ENCODE assay signal across 28 cellular contexts in genomic region chr2:9285921-9286320, GRCh38.
DNase-seq lines count a peak whose midpoint lies in the region; TF ChIP-seq lines count a peak whose summit lies in the region.
"Had no signal": no experiment of that assay in that cellular context is flagged by ENCODE, and none has a peak within 500 bp of the region (broad histone marks: within the 10 kb centered on the region; RNA-seq: fewer than 3 reads in every experiment).

No MANE protein-coding gene starts in this region.

- TF ChIP-seq CTCF in Calu3 (IDR thresholded peaks at IDR 0.05; ENCODE audit: unreplicated experiment) (no peak), brain microvascular endothelial cell (IDR thresholded peaks at IDR 0.05; ENCODE audit: low read depth, low read length, missing control alignments) (no peak), glutamatergic neuron (IDR thresholded peaks at IDR 0.05; ENCODE audit: partially characterized antibody, unreplicated experiment) (no peak)

- peak overlapping the region in 1 of 2 experiments; percentile 46 for H2BK12ac ChIP-seq in mesenchymal stem cell (ENCODE audit: low read length in 2 of 2)

- BruUV-seq in Calu3 (replicated peaks; lab: Mats Ljungman, UMichigan) = no TSS peak

- H3K4me3 Mint-ChIP-seq in Calu3 (ENCODE audit: low read depth, unreplicated experiment) (peak overlapping the region; percentile 51), glutamatergic neuron (ENCODE audit: unreplicated experiment) (no peak overlapping the region)
- H3K4me3 Mint-ChIP-seq: activated CD4-positive, alpha-beta memory T cell treated with anti-CD3 and anti-CD28 coated beads, Interleukin-2, amount 10 ng/mL, durations not matched to agents 7 days and 5 days; natural killer cell; stimulated activated memory B cell treated with anti-CD40 and anti-IgM and Interleukin-4, amounts not matched to agents 10 μg/mL and 1 μg/mL and 100 μg/mL, for 72 hours; T-helper 1 cell treated with Interleukin-12 subunit alpha and Interleukin-12 subunit beta and Interleukin-4 antibody, amounts not matched to agents 30 μg/mL and 1 μg/mL, for 36 hours; type B pancreatic cell had no signal

- H3K9me3 ChIP-seq in MG63 (no peaks in the 10 kb centered on the region), mesenchymal stem cell (ENCODE audit: control insufficient read depth, low read length) (no peaks in the 10 kb centered on the region)
- H3K9me3 ChIP-seq: gastrocnemius medialis, lower lobe of right lung, psoas muscle had no signal

- H4K8ac ChIP-seq in mesenchymal stem cell (ENCODE audit: low read length) = peak overlapping the region; percentile 89

- CTCF ChIA-PET in Calu3 (lab: Charles Lee) = interaction anchor here (0.6 to 0.7 kb wide), 2 partner anchors 134 to 504 kb away, joined by 3 read pairs; no protein-coding TSS in a partner anchor

- H3K18ac ChIP-seq in mesenchymal stem cell (ENCODE audit: low read depth in 1 of 2, low read length in 2 of 2) = peak overlapping the region in 1 of 2 experiments; percentile 78

- H2AK5ac ChIP-seq in mesenchymal stem cell (ENCODE audit: low read length, severe bottlenecking) = peak overlapping the region; percentile 37

- peak overlapping the region; percentile 86 for H3K27ac Mint-ChIP-seq in Calu3 (ENCODE audit: unreplicated experiment)
- no peak overlapping the region for H3K27ac Mint-ChIP-seq in glutamatergic neuron (ENCODE audit: unreplicated experiment)
- H3K27ac Mint-ChIP-seq: activated CD4-positive, alpha-beta memory T cell treated with anti-CD3 and anti-CD28 coated beads, Interleukin-2, amount 10 ng/mL, durations not matched to agents 7 days and 5 days; natural killer cell; stimulated activated memory B cell treated with anti-CD40 and anti-IgM and Interleukin-4, amounts not matched to agents 10 μg/mL and 1 μg/mL and 100 μg/mL, for 72 hours; T-helper 1 cell treated with Interleukin-12 subunit alpha and Interleukin-12 subunit beta and Interleukin-4 antibody, amounts not matched to agents 30 μg/mL and 1 μg/mL, for 36 hours; type B pancreatic cell had no signal

- WGBS in mesenchymal stem cell = 51% methylated on average over 3 of the region's 4 CpGs

- no peak overlapping the region for H2BK120ac ChIP-seq in mesenchymal stem cell (ENCODE audit: low read depth, low read length)

- H3K9me3 Mint-ChIP-seq in Calu3 (ENCODE audit: low read depth, unreplicated experiment) = no peaks in the 10 kb centered on the region
- no peaks in the 10 kb centered on the region for H3K9me3 Mint-ChIP-seq in glutamatergic neuron (ENCODE audit: unreplicated experiment)
- H3K9me3 Mint-ChIP-seq: activated CD4-positive, alpha-beta memory T cell treated with anti-CD3 and anti-CD28 coated beads, Interleukin-2, amount 10 ng/mL, durations not matched to agents 7 days and 5 days; natural killer cell; stimulated activated memory B cell treated with anti-CD40 and anti-IgM and Interleukin-4, amounts not matched to agents 10 μg/mL and 1 μg/mL and 100 μg/mL, for 72 hours; T-helper 1 cell treated with Interleukin-12 subunit alpha and Interleukin-12 subunit beta and Interleukin-4 antibody, amounts not matched to agents 30 μg/mL and 1 μg/mL, for 36 hours had no signal

- in situ Hi-C loops in brain microvascular endothelial cell (cut with HindIII; ENCODE audit: low pct_ligation_motif_present, low sequenced_read_pairs) = no loop called here

- H3K4me1 ChIP-seq in mesenchymal stem cell (ENCODE audit: control insufficient read depth, insufficient read depth, low read depth, low read length) = peaks cover 21% of the 10 kb centered on the region

- H3K27me3 Mint-ChIP-seq in Calu3 (ENCODE audit: unreplicated experiment) = no peaks in the 10 kb centered on the region
- peaks cover 3% of the 10 kb centered on the region for H3K27me3 Mint-ChIP-seq in glutamatergic neuron (ENCODE audit: unreplicated experiment)
- H3K27me3 Mint-ChIP-seq: type B pancreatic cell had no signal

- intact Hi-C loops in Calu3 (cut with micrococcal nuclease; ENCODE audit: unreplicated experiment) = loop anchor here (5.0 kb wide), 4 partner anchors 39 to 144 kb away; partner anchors contain the start of gene ASAP2

- H2BK5ac ChIP-seq in mesenchymal stem cell (ENCODE audit: low read depth, low read length, poor library complexity, severe bottlenecking) = no peak overlapping the region

- H3K4me2 ChIP-seq in mesenchymal stem cell (ENCODE audit: low read length, poor library complexity, severe bottlenecking) = no peak overlapping the region
- H3K4me2 ChIP-seq: KMS-11 had no signal

- H2BK15ac ChIP-seq in mesenchymal stem cell (ENCODE audit: low read depth, poor library complexity, severe bottlenecking) = no peak overlapping the region

- no peak overlapping the region for H3K14ac ChIP-seq in mesenchymal stem cell (ENCODE audit: low read length in 2 of 2)

- H3K9ac ChIP-seq in mesenchymal stem cell (ENCODE audit: low read length) = no peak overlapping the region
- H3K9ac ChIP-seq: KMS-11 had no signal

- H3K79me1 ChIP-seq in mesenchymal stem cell (replicated peaks; ENCODE audit: low read length, poor library complexity, severe bottlenecking) = peaks cover 26% of the 10 kb centered on the region

- no peak overlapping the region for H4K91ac ChIP-seq in mesenchymal stem cell (ENCODE audit: low read length)

- no peak overlapping the region for H2AFZ ChIP-seq in mesenchymal stem cell (ENCODE audit: low read depth, low read length)

- H3K4me1 Mint-ChIP-seq in Calu3 (ENCODE audit: low read depth, unreplicated experiment) (peaks cover 90% of the 10 kb centered on the region), glutamatergic neuron (ENCODE audit: low read depth, unreplicated experiment) (peaks cover 20% of the 10 kb centered on the region)
- H3K4me1 Mint-ChIP-seq: activated CD4-positive, alpha-beta memory T cell treated with anti-CD3 and anti-CD28 coated beads, Interleukin-2, amount 10 ng/mL, durations not matched to agents 7 days and 5 days; natural killer cell; stimulated activated memory B cell treated with anti-CD40 and anti-IgM and Interleukin-4, amounts not matched to agents 10 μg/mL and 1 μg/mL and 100 μg/mL, for 72 hours had no signal

- H3K27ac ChIP-seq in brain microvascular endothelial cell (peak overlapping the region; percentile 11), mesenchymal stem cell (ENCODE audit: low read length, poor library complexity, severe bottlenecking) (peak overlapping the region; percentile 45)
- H3K27ac ChIP-seq: gastrocnemius medialis, HL-60, KMS-11, lower lobe of right lung, psoas muscle had no signal

- no peak overlapping the region for H3K4ac ChIP-seq in mesenchymal stem cell (ENCODE audit: low read depth in 1 of 2, low read length in 2 of 2)

- H3K36me3 Mint-ChIP-seq in Calu3 (ENCODE audit: insufficient read depth, unreplicated experiment) = peaks cover 50% of the 10 kb centered on the region
- no peaks in the 10 kb centered on the region for H3K36me3 Mint-ChIP-seq in glutamatergic neuron (ENCODE audit: unreplicated experiment)
- H3K36me3 Mint-ChIP-seq: natural killer cell; stimulated activated memory B cell treated with anti-CD40 and anti-IgM and Interleukin-4, amounts not matched to agents 10 μg/mL and 1 μg/mL and 100 μg/mL, for 72 hours had no signal

- DNase-seq in Calu3 (no peak), MG63 (peak; percentile 23), brain microvascular endothelial cell (peak; percentile 30), mesenchymal stem cell (peak; percentile 43), T-helper 2 cell (no peak), NCI-H1105 (lab: John Stamatoyannopoulos, UW) (no peak), glutamatergic neuron (no peak), DMS79 treated with DMSO at 0.1 percent for 48 hours (lab: John Stamatoyannopoulos, UW) (no peak)
- DNase-seq: activated CD4-positive, alpha-beta memory T cell treated with anti-CD3 and anti-CD28 coated beads, Interleukin-2, amount 10 ng/mL, durations not matched to agents 7 days and 5 days; activated CD8-positive, alpha-beta memory T cell treated with anti-CD3 and anti-CD28 coated beads, Interleukin-2, amount 50 U/mL, for 4 hours; activated naive CD4-positive, alpha-beta T cell treated with Interleukin-2 at 50 U/mL for 16 hours; COR-L47; dermis blood vessel endothelial cell; DMS53; gastrocnemius medialis; GOT3; lower lobe of right lung; natural killer cell; NCI-H1436; NCI-H774; nucleus accumbens; psoas muscle; RPMI8226 had no signal

- no peak overlapping the region for H3K4me3 ChIP-seq in MG63
- H3K4me3 ChIP-seq in brain microvascular endothelial cell (ENCODE audit: low read depth, low read length) = no peak overlapping the region
- H3K4me3 ChIP-seq in mesenchymal stem cell (ENCODE audit: insufficient read depth in 1 of 2, low read depth in 1 of 2, low read length in 2 of 2) = no peak overlapping the region
- H3K4me3 ChIP-seq: gastrocnemius medialis, lower lobe of right lung, psoas muscle had no signal

- H3K36me3 ChIP-seq in MG63 (peaks cover 41% of the 10 kb centered on the region), brain microvascular endothelial cell (replicated peaks) (peaks cover 8% of the 10 kb centered on the region), mesenchymal stem cell (ENCODE audit: control insufficient read depth in 1 of 2, insufficient read depth in 2 of 2, low read depth in 1 of 2, low read length in 2 of 2) (peaks cover 14 to 39% of the 10 kb centered on the region in 2 experiments)
- H3K36me3 ChIP-seq: gastrocnemius medialis, lower lobe of right lung had no signal

- no peak overlapping the region for H3K23ac ChIP-seq in mesenchymal stem cell (ENCODE audit: low read length in 2 of 2)

- H3K27me3 ChIP-seq in MG63 (no peaks in the 10 kb centered on the region), brain microvascular endothelial cell (replicated peaks) (no peaks in the 10 kb centered on the region), mesenchymal stem cell (ENCODE audit: control insufficient read depth in 1 of 2, insufficient read depth in 1 of 2, low read length in 2 of 2) (no peaks in the 10 kb centered on the region)
- H3K27me3 ChIP-seq: gastrocnemius medialis had no signal

Comparison
In these comparisons a context has a peak if more than half of its experiments do, and no peak if none do; other contexts are left out.
1. DNase-seq: peak in MG63 (single experiment), brain microvascular endothelial cell (single experiment) and mesenchymal stem cell (single experiment); none in Calu3 (single experiment), T-helper 2 cell (0 of 5), NCI-H1105 (single experiment), glutamatergic neuron (single experiment) and DMS79 treated with DMSO at 0.1 percent for 48 hours (single experiment).